Comparison of ENCODE assay signal across 24 cellular contexts in genomic region chr22:37391702-37392101, GRCh38. TPM values are rescaled to one million over a fixed set of nuclear protein-coding genes. Genes with fewer than 3 reads are reported as not detected.
DNase-seq lines count a peak whose midpoint lies in the region; TF ChIP-seq lines count a peak whose summit lies in the region.
"Had no signal": no experiment of that assay in that cellular context is flagged by ENCODE, and none has a peak within 500 bp of the region (broad histone marks: within the 10 kb centered on the region; RNA-seq: fewer than 3 reads in every experiment).

No MANE protein-coding gene starts in this region.

- H4K8ac ChIP-seq in mesendoderm (ENCODE audit: low read depth, low read length) = no peak overlapping the region

- no peak overlapping the region for H3K27ac ChIP-seq in HEK293 (ENCODE audit: extremely low read depth, low read depth, low read length)
- H3K27ac ChIP-seq in endodermal cell (ENCODE audit: low read depth, low read length) = no peak overlapping the region
- H3K27ac ChIP-seq in neural progenitor cell = no peak overlapping the region
- H3K27ac ChIP-seq in mesendoderm (ENCODE audit: low read depth, low read length) = no peak overlapping the region
- H3K27ac ChIP-seq: A549; BLaER1 treated with 17β-estradiol and CSF1 and Interleukin-3, amounts not matched to agents 10 nM and 100 nM; GM23248 had no signal

- no peak overlapping the region for H2BK5ac ChIP-seq in mesendoderm (ENCODE audit: low read length)

- H3K4me2 ChIP-seq in neural progenitor cell (no peak overlapping the region), mesendoderm (ENCODE audit: low read length) (no peak overlapping the region)
- H3K4me2 ChIP-seq: A549; BLaER1 treated with 17β-estradiol and CSF1 and Interleukin-3, amounts not matched to agents 10 nM and 100 nM had no signal

- H3F3A ChIP-seq in neural progenitor cell (ENCODE audit: low read depth) = no peaks in the 10 kb centered on the region

- H4K20me1 ChIP-seq in neural progenitor cell (ENCODE audit: low read depth) = no peaks in the 10 kb centered on the region

- no peak overlapping the region for H3K4ac ChIP-seq in mesendoderm (ENCODE audit: low read depth, low read length)

- H3K27ac Mint-ChIP-seq in endodermal cell = peak overlapping the region; percentile 55
- peak overlapping the region; percentile 87 for H3K27ac Mint-ChIP-seq in neural progenitor cell
- H3K27ac Mint-ChIP-seq: CD4-positive, alpha-beta T cell; HFFc6 had no signal

- H3K36me3 Mint-ChIP-seq in endodermal cell (ENCODE audit: low read depth) (no peaks in the 10 kb centered on the region), neural progenitor cell (no peaks in the 10 kb centered on the region)
- H3K36me3 Mint-ChIP-seq: CD14-positive monocyte; CD8-positive, alpha-beta memory T cell had no signal

- H3K4me1 Mint-ChIP-seq in endodermal cell (peaks cover 4% of the 10 kb centered on the region), neural progenitor cell (peaks cover 20% of the 10 kb centered on the region)
- H3K4me1 Mint-ChIP-seq: CD8-positive, alpha-beta memory T cell had no signal

- H3K79me1 ChIP-seq in mesendoderm (ENCODE audit: low read length) = no peaks in the 10 kb centered on the region

- H2BK120ac ChIP-seq in mesendoderm (ENCODE audit: low read depth, low read length) = no peak overlapping the region

- H2AFZ ChIP-seq in neural progenitor cell (replicated peaks) = no peak overlapping the region
- H2AFZ ChIP-seq: GM23248 had no signal

- H3K36me3 ChIP-seq in HEK293 (ENCODE audit: control insufficient read depth in 2 of 2, insufficient read depth in 1 of 2, low read length in 2 of 2) = no peaks in the 10 kb centered on the region
- H3K36me3 ChIP-seq in endodermal cell (ENCODE audit: control insufficient read depth, insufficient read depth, low read length) = no peaks in the 10 kb centered on the region
- H3K36me3 ChIP-seq in neural progenitor cell = no peaks in the 10 kb centered on the region
- H3K36me3 ChIP-seq in mesendoderm (ENCODE audit: control insufficient read depth, insufficient read depth, low read length) = no peaks in the 10 kb centered on the region
- H3K36me3 ChIP-seq: BE2C; BLaER1 treated with 17β-estradiol and CSF1 and Interleukin-3, amounts not matched to agents 10 nM and 100 nM had no signal

- no peak overlapping the region for H3K56ac ChIP-seq in mesendoderm (ENCODE audit: low read length)

- H3K9me3 Mint-ChIP-seq in endodermal cell (no peaks in the 10 kb centered on the region), neural progenitor cell (no peaks in the 10 kb centered on the region)
- H3K9me3 Mint-ChIP-seq: CD14-positive monocyte; CD4-positive, alpha-beta T cell; CD8-positive, alpha-beta memory T cell; HFFc6 had no signal

- no peak overlapping the region for H4K5ac ChIP-seq in mesendoderm (ENCODE audit: low read length)

- H3K23ac ChIP-seq in mesendoderm (ENCODE audit: low read length) = no peak overlapping the region

- no peaks in the 10 kb centered on the region for H3K79me2 ChIP-seq in neural progenitor cell (ENCODE audit: low read depth)
- H3K79me2 ChIP-seq in mesendoderm (ENCODE audit: control insufficient read depth, insufficient read depth, low read length) = no peaks in the 10 kb centered on the region

- CTCF ChIA-PET in HEK293 (lab: Yijun Ruan, JAX) = no interaction called here

- POLR2A ChIA-PET in HEK293 (lab: Yijun Ruan, JAX) = no interaction called here

- H2BK15ac ChIP-seq in mesendoderm (replicated peaks; ENCODE audit: low read depth) = no peak overlapping the region

- H3K4me3 ChIP-seq in HEK293 (ENCODE audit: low read depth, low read length) (no peak overlapping the region), endodermal cell (ENCODE audit: low read length) (no peak overlapping the region), neural progenitor cell (no peak overlapping the region), mesendoderm (ENCODE audit: low read length) (no peak overlapping the region)
- H3K4me3 ChIP-seq: A549; BLaER1 treated with 17β-estradiol and CSF1 and Interleukin-3, amounts not matched to agents 10 nM and 100 nM; GM23248 had no signal

- H3K27me3 ChIP-seq in endodermal cell (ENCODE audit: control insufficient read depth, insufficient read depth, low read length, poor library complexity, severe bottlenecking) = no peaks in the 10 kb centered on the region
- no peaks in the 10 kb centered on the region for H3K27me3 ChIP-seq in neural progenitor cell
- H3K27me3 ChIP-seq in mesendoderm (ENCODE audit: insufficient read depth, low read length, poor library complexity) = no peaks in the 10 kb centered on the region
- H3K27me3 ChIP-seq: BE2C had no signal

- H2AK5ac ChIP-seq in mesendoderm (ENCODE audit: low read length) = no peak overlapping the region

- WGBS in endodermal cell (ENCODE audit: insufficient coverage in 1 of 2, insufficient read length in 1 of 2), 2 experiments = 89 to 100% methylated on average over 4 to 7 of the region's 7 CpGs
- WGBS in mesendoderm (ENCODE audit: extremely low coverage, insufficient coverage, low lambda C conversion rate) = no CpG with 5 or more reads among the region's 7 CpGs

- H3K9me3 ChIP-seq in HEK293 (ENCODE audit: control insufficient read depth, insufficient read depth, low read depth, low read length) (no peaks in the 10 kb centered on the region), endodermal cell (ENCODE audit: control insufficient read depth, low read length) (no peaks in the 10 kb centered on the region), neural progenitor cell (ENCODE audit: low read depth) (no peaks in the 10 kb centered on the region)
- H3K9me3 ChIP-seq: A549; BE2C; BLaER1 treated with 17β-estradiol and CSF1 and Interleukin-3, amounts not matched to agents 10 nM and 100 nM had no signal

- no peak overlapping the region for H3K18ac ChIP-seq in mesendoderm (ENCODE audit: low read length)

- H3K9ac ChIP-seq in endodermal cell (ENCODE audit: extremely low read depth, low read length, poor library complexity, severe bottlenecking) (no peak overlapping the region), neural progenitor cell (no peak overlapping the region), mesendoderm (ENCODE audit: low read length) (no peak overlapping the region)
- H3K9ac ChIP-seq: GM23248 had no signal

- no peaks in the 10 kb centered on the region for H3K27me3 Mint-ChIP-seq in endodermal cell (ENCODE audit: insufficient read depth)
- peaks cover 5% of the 10 kb centered on the region for H3K27me3 Mint-ChIP-seq in neural progenitor cell (ENCODE audit: insufficient read depth, low read depth)
- H3K27me3 Mint-ChIP-seq: CD4-positive, alpha-beta T cell had no signal

- H3K4me3 Mint-ChIP-seq in endodermal cell = no peak overlapping the region
- H3K4me3 Mint-ChIP-seq in neural progenitor cell = no peak overlapping the region
- H3K4me3 Mint-ChIP-seq: CD14-positive monocyte; CD4-positive, alpha-beta T cell; CD8-positive, alpha-beta memory T cell; HFFc6 had no signal

- DNase-seq in endodermal cell (no peak), neural progenitor cell (ENCODE audit: low spot score) (no peak), mesendoderm (no peak), DMS153 treated with DMSO at 0.1 percent for 48 hours (lab: John Stamatoyannopoulos, UW; ENCODE audit: unreplicated experiment) (no peak), SHP77 (lab: John Stamatoyannopoulos, UW) (no peak)
- DNase-seq: 8988T; ACHN; AML-193; BE2C; CD4-positive, alpha-beta T cell; CD8-positive, alpha-beta memory T cell; DMS 273 treated with DMSO at 0.1 percent for 48 hours; DMS53; DMS79 treated with DMSO at 0.1 percent for 48 hours; GF-D8; GM23248; H7; HCEC 1CT; HFFc6 had no signal

- H3K4me1 ChIP-seq in HEK293 (ENCODE audit: control insufficient read depth, insufficient read depth, low read length) = no peaks in the 10 kb centered on the region
- no peaks in the 10 kb centered on the region for H3K4me1 ChIP-seq in endodermal cell (ENCODE audit: control insufficient read depth, insufficient read depth, low read length)
- H3K4me1 ChIP-seq in neural progenitor cell = peaks cover 5% of the 10 kb centered on the region
- H3K4me1 ChIP-seq in mesendoderm (ENCODE audit: control insufficient read depth, low read depth, low read length) = no peaks in the 10 kb centered on the region
- H3K4me1 ChIP-seq: A549, BE2C had no signal

- TF ChIP-seq CTCF in HEK293 (tag by site-specific recombination; IDR thresholded peaks at IDR 0.05) (no peak), endodermal cell (conservative IDR thresholded peaks at IDR 0.05) (no peak), neural progenitor cell (IDR thresholded peaks at IDR 0.05) (no peak)

TF ChIP-seq in HEK293, 187 proteins besides CTCF, POLR2A, EP300 and RAD21 (continues in another document):
- TF ChIP-seq ZFP69B (tag by site-specific recombination; IDR thresholded peaks at IDR 0.05) (peak; percentile 85), ZNF112 (tag by site-specific recombination; IDR thresholded peaks at IDR 0.05) (no peak), ZNF692 (tag by site-specific recombination; IDR thresholded peaks at IDR 0.05) (peak; percentile 89), SETDB1 (IDR thresholded peaks at IDR 0.05; ENCODE audit: insufficient read length, low read length) (no peak)

RNA-seq across cellular contexts. Expression of gene ELFN2, which starts 35.6 kb away (rescaled TPM):
- total RNA-seq in endodermal cell (under 1 TPM; 0.40 to 0.46 TPM), neural progenitor cell (ENCODE audit: low replicate concordance) (0.82 and 1.1 TPM in 2 replicates)
- 2.1 TPM for polyA plus RNA-seq in endodermal cell (2013, experiment 1 of 2)
- polyA plus RNA-seq in endodermal cell (2013, experiment 2 of 2) = 1.7 TPM
- 0.08 TPM for polyA plus RNA-seq in mesendoderm (2013, experiment 1 of 2)
- 0.06 TPM for polyA plus RNA-seq in mesendoderm (2013, experiment 2 of 2)
- total RNA-seq: G401 had no signal
- polyA plus RNA-seq: CD14-positive monocyte had no signal
